11 cellular contexts compared by ENCODE assay signal in the genomic region with DNA sequence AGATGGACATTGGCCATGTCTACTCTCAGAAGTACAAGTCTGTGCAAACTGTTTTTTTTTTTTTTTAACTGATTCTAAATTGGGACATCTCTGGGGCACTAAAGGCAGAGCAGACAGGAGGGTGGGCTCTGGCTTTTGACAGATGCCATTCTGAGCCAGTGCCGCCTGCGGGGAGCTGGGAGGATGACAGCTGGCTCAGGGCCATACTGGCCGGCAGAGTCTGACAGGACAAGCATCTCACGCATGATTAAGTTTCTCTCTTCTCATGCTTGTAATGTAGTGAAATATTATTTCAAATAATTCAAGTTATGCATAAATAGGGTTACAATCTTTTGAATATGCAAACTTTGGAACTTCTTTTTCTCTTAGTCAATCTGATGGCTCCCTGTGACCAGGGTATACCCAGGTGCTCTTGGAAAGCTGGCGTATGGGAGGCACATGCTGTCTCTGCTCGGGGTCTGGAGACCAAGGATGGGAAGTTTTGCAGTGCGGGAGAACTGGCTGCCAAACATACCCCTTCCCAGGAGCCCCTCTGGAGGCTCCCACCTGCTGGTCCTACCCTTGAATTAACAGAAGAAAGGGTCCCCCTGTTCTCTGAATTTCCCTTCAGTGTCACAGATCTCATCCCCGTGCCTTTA. TPM values are rescaled to one million over a fixed set of nuclear protein-coding genes. Genes with fewer than 3 reads are reported as not detected.
DNase-seq lines count a peak whose midpoint lies in the region; ATAC-seq and TF ChIP-seq lines count a peak whose summit lies in the region.
"Had no signal": no experiment of that assay in that cellular context is flagged by ENCODE, and none has a peak within 500 bp of the region (broad histone marks: within the 10 kb centered on the region; RNA-seq: fewer than 3 reads in every experiment).

No MANE protein-coding gene starts in this region.

- peaks cover 61% of the 10 kb centered on the region for H3K4me1 Mint-ChIP-seq in central memory CD8-positive, alpha-beta T cell
- peaks cover 46% of the 10 kb centered on the region for H3K4me1 Mint-ChIP-seq in neural crest cell

- DNase-seq in DMS 273 (lab: John Stamatoyannopoulos, UW; ENCODE audit: unreplicated experiment) (peak; percentile 79), DMS 273 treated with DMSO at 0.1 percent for 48 hours (lab: John Stamatoyannopoulos, UW) (no peak), M059J (ENCODE audit: low read depth) (peak; percentile 9), neural crest cell (ENCODE audit: low read depth, low spot score) (no peak), mesenteric fat pad (ENCODE audit: low spot score) (no peak), UCSD-AML1 (lab: John Stamatoyannopoulos, UW; ENCODE audit: unreplicated experiment) (no peak)
- no peak for DNase-seq in central memory CD8-positive, alpha-beta T cell (ENCODE audit: low spot score in 2 of 2)
- DNase-seq: NCI-H187 treated with DMSO at 0.1 percent for 48 hours had no signal

- H3K36me3 Mint-ChIP-seq in central memory CD8-positive, alpha-beta T cell (ENCODE audit: insufficient read depth): peaks cover 28% of the 10 kb centered on the region
- H3K36me3 Mint-ChIP-seq in neural crest cell (ENCODE audit: low read depth): peaks cover 6% of the 10 kb centered on the region

- H3K27me3 Mint-ChIP-seq in central memory CD8-positive, alpha-beta T cell: no peaks in the 10 kb centered on the region
- H3K27me3 Mint-ChIP-seq in neural crest cell (ENCODE audit: low read depth): no peaks in the 10 kb centered on the region
- H3K27me3 Mint-ChIP-seq: activated naive CD8-positive, alpha-beta T cell had no signal

- peak overlapping the region; percentile 90 for H3K4me3 Mint-ChIP-seq in central memory CD8-positive, alpha-beta T cell
- H3K4me3 Mint-ChIP-seq in neural crest cell: peak overlapping the region; percentile 27
- H3K4me3 Mint-ChIP-seq: activated naive CD8-positive, alpha-beta T cell had no signal

- TF ChIP-seq CTCF in neural crest cell (conservative IDR thresholded peaks at IDR 0.05): no peak

- ATAC-seq in central memory CD8-positive, alpha-beta T cell (replicated peaks; ENCODE audit: extremely low read depth, poor library complexity, severe bottlenecking): no peak
- ATAC-seq in HG03280 (IDR thresholded peaks at IDR 0.05; ENCODE audit: unreplicated experiment): no peak

- no peaks in the 10 kb centered on the region for H3K9me3 Mint-ChIP-seq in central memory CD8-positive, alpha-beta T cell
- no peaks in the 10 kb centered on the region for H3K9me3 Mint-ChIP-seq in neural crest cell

- peak overlapping the region; percentile 78 for H3K27ac Mint-ChIP-seq in central memory CD8-positive, alpha-beta T cell (ENCODE audit: low read depth)
- no peak overlapping the region for H3K27ac Mint-ChIP-seq in neural crest cell (ENCODE audit: unreplicated experiment)

RNA-seq across cellular contexts. Expression of a gene that starts 7.6 kb away (rescaled TPM):
- total RNA-seq in M059J (2014; rRNA removed; shearing (Covaris generic)): 32.5 and 40.5 TPM in 2 replicates
- total RNA-seq in neural crest cell (55.0 and 58.2 TPM in 2 replicates), mesenteric fat pad (3.4 TPM)

RNA-seq across cellular contexts. Expression of a gene that starts 27.7 kb away (rescaled TPM):
- 3.3 and 5.6 TPM in 2 replicates for total RNA-seq in M059J (2014; rRNA removed; shearing (Covaris generic))
- total RNA-seq in neural crest cell: 12.2 and 14.1 TPM in 2 replicates
- total RNA-seq in mesenteric fat pad: 2.8 TPM

RNA-seq across cellular contexts. Expression of a gene that starts 35.1 kb away (rescaled TPM):
- total RNA-seq in M059J (2014; rRNA removed; shearing (Covaris generic)): 3.2 and 4.7 TPM in 2 replicates
- total RNA-seq in neural crest cell: 1.4 TPM in 2 replicates
- 15.7 TPM for total RNA-seq in mesenteric fat pad

RNA-seq across cellular contexts. Expression of a gene that starts 52.0 kb away (rescaled TPM):
- total RNA-seq in M059J (2014; rRNA removed; shearing (Covaris generic)): 0.44 TPM in 1 of 2 replicates, not detected in the other
- not detected in 2 replicates for total RNA-seq in neural crest cell
- 4.5 TPM for total RNA-seq in mesenteric fat pad
- total RNA-seq: A172 had no signal

Comparison
In these comparisons a context has a peak if more than half of its experiments do, and no peak if none do; other contexts are left out.
1. DNase-seq: peak in DMS 273 (single experiment) and M059J (single experiment); none in DMS 273 treated with DMSO at 0.1 percent for 48 hours (single experiment), central memory CD8-positive, alpha-beta T cell (0 of 2), neural crest cell (single experiment), mesenteric fat pad (single experiment) and UCSD-AML1 (single experiment).